2 cellular contexts compared by ENCODE assay signal in genomic region chr5:36792560-36793180, GRCh38.
TF ChIP-seq lines count a peak whose summit lies in the region.

No MANE protein-coding gene starts in this region.

TF ChIP-seq in GM23338, 12 proteins besides CTCF, POLR2A, EP300 and RAD21 (continued from another document):
- TF ChIP-seq, protein P1, sequence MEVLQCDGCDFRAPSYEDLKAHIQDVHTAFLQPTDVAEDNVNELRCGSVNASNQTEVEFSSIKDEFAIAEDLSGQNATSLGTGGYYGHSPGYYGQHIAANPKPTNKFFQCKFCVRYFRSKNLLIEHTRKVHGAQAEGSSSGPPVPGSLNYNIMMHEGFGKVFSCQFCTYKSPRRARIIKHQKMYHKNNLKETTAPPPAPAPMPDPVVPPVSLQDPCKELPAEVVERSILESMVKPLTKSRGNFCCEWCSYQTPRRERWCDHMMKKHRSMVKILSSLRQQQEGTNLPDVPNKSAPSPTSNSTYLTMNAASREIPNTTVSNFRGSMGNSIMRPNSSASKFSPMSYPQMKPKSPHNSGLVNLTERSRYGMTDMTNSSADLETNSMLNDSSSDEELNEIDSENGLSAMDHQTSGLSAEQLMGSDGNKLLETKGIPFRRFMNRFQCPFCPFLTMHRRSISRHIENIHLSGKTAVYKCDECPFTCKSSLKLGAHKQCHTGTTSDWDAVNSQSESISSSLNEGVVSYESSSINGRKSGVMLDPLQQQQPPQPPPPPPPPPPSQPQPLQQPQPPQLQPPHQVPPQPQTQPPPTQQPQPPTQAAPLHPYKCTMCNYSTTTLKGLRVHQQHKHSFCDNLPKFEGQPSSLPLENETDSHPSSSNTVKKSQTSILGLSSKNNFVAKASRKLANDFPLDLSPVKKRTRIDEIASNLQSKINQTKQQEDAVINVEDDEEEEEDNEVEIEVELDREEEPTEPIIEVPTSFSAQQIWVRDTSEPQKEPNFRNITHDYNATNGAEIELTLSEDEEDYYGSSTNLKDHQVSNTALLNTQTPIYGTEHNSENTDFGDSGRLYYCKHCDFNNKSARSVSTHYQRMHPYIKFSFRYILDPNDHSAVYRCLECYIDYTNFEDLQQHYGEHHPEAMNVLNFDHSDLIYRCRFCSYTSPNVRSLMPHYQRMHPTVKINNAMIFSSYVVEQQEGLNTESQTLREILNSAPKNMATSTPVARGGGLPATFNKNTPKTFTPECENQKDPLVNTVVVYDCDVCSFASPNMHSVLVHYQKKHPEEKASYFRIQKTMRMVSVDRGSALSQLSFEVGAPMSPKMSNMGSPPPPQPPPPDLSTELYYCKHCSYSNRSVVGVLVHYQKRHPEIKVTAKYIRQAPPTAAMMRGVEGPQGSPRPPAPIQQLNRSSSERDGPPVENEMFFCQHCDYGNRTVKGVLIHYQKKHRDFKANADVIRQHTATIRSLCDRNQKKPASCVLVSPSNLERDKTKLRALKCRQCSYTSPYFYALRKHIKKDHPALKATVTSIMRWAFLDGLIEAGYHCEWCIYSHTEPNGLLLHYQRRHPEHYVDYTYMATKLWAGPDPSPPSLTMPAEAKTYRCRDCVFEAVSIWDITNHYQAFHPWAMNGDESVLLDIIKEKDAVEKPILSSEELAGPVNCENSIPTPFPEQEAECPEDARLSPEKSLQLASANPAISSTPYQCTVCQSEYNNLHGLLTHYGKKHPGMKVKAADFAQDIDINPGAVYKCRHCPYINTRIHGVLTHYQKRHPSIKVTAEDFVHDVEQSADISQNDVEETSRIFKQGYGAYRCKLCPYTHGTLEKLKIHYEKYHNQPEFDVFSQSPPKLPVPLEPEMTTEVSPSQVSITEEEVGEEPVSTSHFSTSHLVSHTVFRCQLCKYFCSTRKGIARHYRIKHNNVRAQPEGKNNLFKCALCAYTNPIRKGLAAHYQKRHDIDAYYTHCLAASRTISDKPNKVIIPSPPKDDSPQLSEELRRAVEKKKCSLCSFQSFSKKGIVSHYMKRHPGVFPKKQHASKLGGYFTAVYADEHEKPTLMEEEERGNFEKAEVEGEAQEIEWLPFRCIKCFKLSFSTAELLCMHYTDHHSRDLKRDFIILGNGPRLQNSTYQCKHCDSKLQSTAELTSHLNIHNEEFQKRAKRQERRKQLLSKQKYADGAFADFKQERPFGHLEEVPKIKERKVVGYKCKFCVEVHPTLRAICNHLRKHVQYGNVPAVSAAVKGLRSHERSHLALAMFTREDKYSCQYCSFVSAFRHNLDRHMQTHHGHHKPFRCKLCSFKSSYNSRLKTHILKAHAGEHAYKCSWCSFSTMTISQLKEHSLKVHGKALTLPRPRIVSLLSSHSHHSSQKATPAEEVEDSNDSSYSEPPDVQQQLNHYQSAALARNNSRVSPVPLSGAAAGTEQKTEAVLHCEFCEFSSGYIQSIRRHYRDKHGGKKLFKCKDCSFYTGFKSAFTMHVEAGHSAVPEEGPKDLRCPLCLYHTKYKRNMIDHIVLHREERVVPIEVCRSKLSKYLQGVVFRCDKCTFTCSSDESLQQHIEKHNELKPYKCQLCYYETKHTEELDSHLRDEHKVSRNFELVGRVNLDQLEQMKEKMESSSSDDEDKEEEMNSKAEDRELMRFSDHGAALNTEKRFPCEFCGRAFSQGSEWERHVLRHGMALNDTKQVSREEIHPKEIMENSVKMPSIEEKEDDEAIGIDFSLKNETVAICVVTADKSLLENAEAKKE (CRISPR knock-in tag; IDR thresholded peaks at IDR 0.05) = no peak
- TF ChIP-seq NANOG (IDR thresholded peaks at IDR 0.05; ENCODE audit: borderline replicate concordance) (no peak), CREB1 (CRISPR knock-in tag; IDR thresholded peaks at IDR 0.05; ENCODE audit: low read depth) (no peak), POLR2AphosphoS5 (IDR thresholded peaks at IDR 0.05; ENCODE audit: low read depth) (no peak), JUNB (IDR thresholded peaks at IDR 0.05; ENCODE audit: unreplicated experiment) (no peak), REST (IDR thresholded peaks at IDR 0.05; ENCODE audit: unreplicated experiment) (no peak), EZH2phosphoT487 (IDR thresholded peaks at IDR 0.05; ENCODE audit: unreplicated experiment) (no peak), EZH2 (IDR thresholded peaks at IDR 0.05; ENCODE audit: low read depth, unreplicated experiment) (no peak)
- TF ChIP-seq, protein P2, sequence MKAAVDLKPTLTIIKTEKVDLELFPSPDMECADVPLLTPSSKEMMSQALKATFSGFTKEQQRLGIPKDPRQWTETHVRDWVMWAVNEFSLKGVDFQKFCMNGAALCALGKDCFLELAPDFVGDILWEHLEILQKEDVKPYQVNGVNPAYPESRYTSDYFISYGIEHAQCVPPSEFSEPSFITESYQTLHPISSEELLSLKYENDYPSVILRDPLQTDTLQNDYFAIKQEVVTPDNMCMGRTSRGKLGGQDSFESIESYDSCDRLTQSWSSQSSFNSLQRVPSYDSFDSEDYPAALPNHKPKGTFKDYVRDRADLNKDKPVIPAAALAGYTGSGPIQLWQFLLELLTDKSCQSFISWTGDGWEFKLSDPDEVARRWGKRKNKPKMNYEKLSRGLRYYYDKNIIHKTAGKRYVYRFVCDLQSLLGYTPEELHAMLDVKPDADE (IDR thresholded peaks at IDR 0.05) = no peak

TF ChIP-seq in WTC11, 78 proteins besides CTCF, POLR2A, EP300 and RAD21 (continued from another document):
- TF ChIP-seq JUN (CRISPR knock-in tag; IDR thresholded peaks at IDR 0.05) (no peak), TP53 (CRISPR knock-in tag; IDR thresholded peaks at IDR 0.05) (no peak), ZNF263 (CRISPR knock-in tag; IDR thresholded peaks at IDR 0.05; ENCODE audit: low read depth) (no peak), ZNF396 (CRISPR knock-in tag; IDR thresholded peaks at IDR 0.05; ENCODE audit: borderline replicate concordance) (no peak), CBFB (CRISPR knock-in tag; IDR thresholded peaks at IDR 0.05; ENCODE audit: low read depth) (no peak), ZNF121 (CRISPR knock-in tag; IDR thresholded peaks at IDR 0.05) (no peak), SMAD3 (CRISPR knock-in tag; IDR thresholded peaks at IDR 0.05; ENCODE audit: borderline replicate concordance) (no peak), IRF2 (CRISPR knock-in tag; IDR thresholded peaks at IDR 0.05; ENCODE audit: borderline replicate concordance, low read depth) (no peak)
- TF ChIP-seq, protein P3, sequence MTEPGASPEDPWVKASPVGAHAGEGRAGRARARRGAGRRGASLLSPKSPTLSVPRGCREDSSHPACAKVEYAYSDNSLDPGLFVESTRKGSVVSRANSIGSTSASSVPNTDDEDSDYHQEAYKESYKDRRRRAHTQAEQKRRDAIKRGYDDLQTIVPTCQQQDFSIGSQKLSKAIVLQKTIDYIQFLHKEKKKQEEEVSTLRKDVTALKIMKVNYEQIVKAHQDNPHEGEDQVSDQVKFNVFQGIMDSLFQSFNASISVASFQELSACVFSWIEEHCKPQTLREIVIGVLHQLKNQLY (CRISPR knock-in tag; IDR thresholded peaks at IDR 0.05) = no peak
- TF ChIP-seq, protein P4, sequence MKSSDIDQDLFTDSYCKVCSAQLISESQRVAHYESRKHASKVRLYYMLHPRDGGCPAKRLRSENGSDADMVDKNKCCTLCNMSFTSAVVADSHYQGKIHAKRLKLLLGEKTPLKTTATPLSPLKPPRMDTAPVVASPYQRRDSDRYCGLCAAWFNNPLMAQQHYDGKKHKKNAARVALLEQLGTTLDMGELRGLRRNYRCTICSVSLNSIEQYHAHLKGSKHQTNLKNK (CRISPR knock-in tag; IDR thresholded peaks at IDR 0.05) = no peak
- TF ChIP-seq, protein P5, sequence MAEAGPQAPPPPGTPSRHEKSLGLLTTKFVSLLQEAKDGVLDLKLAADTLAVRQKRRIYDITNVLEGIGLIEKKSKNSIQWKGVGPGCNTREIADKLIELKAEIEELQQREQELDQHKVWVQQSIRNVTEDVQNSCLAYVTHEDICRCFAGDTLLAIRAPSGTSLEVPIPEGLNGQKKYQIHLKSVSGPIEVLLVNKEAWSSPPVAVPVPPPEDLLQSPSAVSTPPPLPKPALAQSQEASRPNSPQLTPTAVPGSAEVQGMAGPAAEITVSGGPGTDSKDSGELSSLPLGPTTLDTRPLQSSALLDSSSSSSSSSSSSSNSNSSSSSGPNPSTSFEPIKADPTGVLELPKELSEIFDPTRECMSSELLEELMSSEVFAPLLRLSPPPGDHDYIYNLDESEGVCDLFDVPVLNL (CRISPR knock-in tag; IDR thresholded peaks at IDR 0.05; ENCODE audit: borderline replicate concordance, low read depth) = no peak
